Comparison of ENCODE assay signal across 8 cellular contexts in genomic region chr11:107457558-107458271, GRCh38. TPM values are rescaled to one million over a fixed set of nuclear protein-coding genes. Genes with fewer than 3 reads are reported as not detected.
DNase-seq lines count a peak whose midpoint lies in the region; ATAC-seq and TF ChIP-seq lines count a peak whose summit lies in the region.

TSS of gene CWF19L2 (minus strand) at chr11:107457825. CDS start at chr11:107457816, 9 bp downstream.

- intact Hi-C loops in natural killer cell (cut with micrococcal nuclease): loop anchor here (1.0 to 10.0 kb wide), 2 partner anchors 108 to 767 kb away; partner anchors contain the start of genes ALKBH8, ATM and NPAT

- POLR2A ChIA-PET in RWPE1 (lab: Yijun Ruan, JAX; ENCODE audit: low non-redundant PET): interaction anchor here (0.7 kb wide), 1 partner anchor 8 kb away, joined by 3 read pairs; no protein-coding TSS in a partner anchor

- H3K4me3 Mint-ChIP-seq in activated T-helper 17 cell treated with anti-CD3 and anti-CD28 coated beads, Interleukin-2, amount 50 U/mL, for 72 hours: peak within 1 kb of the TSS; percentile 91
- H3K4me3 Mint-ChIP-seq in natural killer cell: peak within 1 kb of the TSS; percentile 99

- peak within 1 kb of the TSS; percentile 95 for H3K27ac Mint-ChIP-seq in activated T-helper 17 cell treated with anti-CD3 and anti-CD28 coated beads, Interleukin-2, amount 50 U/mL, for 72 hours
- H3K27ac Mint-ChIP-seq in natural killer cell: peak within 1 kb of the TSS; percentile 91 to 95

- peaks cover 30% of the 10 kb centered on the region for H3K36me3 Mint-ChIP-seq in activated T-helper 17 cell treated with anti-CD3 and anti-CD28 coated beads, Interleukin-2, amount 50 U/mL, for 72 hours (ENCODE audit: low read depth)
- H3K36me3 Mint-ChIP-seq in natural killer cell: peaks cover 6% of the 10 kb centered on the region

- TF ChIP-seq CTCF in LNCaP clone FGC (IDR thresholded peaks at IDR 0.05; ENCODE audit: control insufficient read depth, extremely low read depth, insufficient read depth) (no peak), RWPE1 (conservative IDR thresholded peaks at IDR 0.05; ENCODE audit: low read depth) (no peak), natural killer cell (IDR thresholded peaks at IDR 0.05) (no peak)

- H3K27me3 Mint-ChIP-seq in activated T-helper 17 cell treated with anti-CD3 and anti-CD28 coated beads, Interleukin-2, amount 50 U/mL, for 72 hours: no peaks in the 10 kb centered on the region
- H3K27me3 Mint-ChIP-seq in natural killer cell (ENCODE audit: low read depth in 2 of 2): peaks cover 17 to 20% of the 10 kb centered on the region in 2 donors

- H3K4me1 Mint-ChIP-seq in activated T-helper 17 cell treated with anti-CD3 and anti-CD28 coated beads, Interleukin-2, amount 50 U/mL, for 72 hours: peaks cover 12% of the 10 kb centered on the region
- peaks cover 24 to 28% of the 10 kb centered on the region in 2 donors for H3K4me1 Mint-ChIP-seq in natural killer cell

- H3K4me3 ChIP-seq in LNCaP clone FGC (ENCODE audit: low read depth, low read length): peak within 1 kb of the TSS; percentile 68

- peak within 1 kb of the TSS; percentile 45 for H3K27ac ChIP-seq in RWPE1

- CTCF ChIA-PET in RWPE1 (lab: Yijun Ruan, JAX): interaction anchor here (0.6 to 0.7 kb wide), 2 partner anchors 392 to 520 kb away, joined by 3 read pairs; no protein-coding TSS in a partner anchor

- DNase-seq in Daoy (ENCODE audit: low read depth) (peak; percentile 91), GOT3 (lab: John Stamatoyannopoulos, UW) (peak; percentile 14), LNCaP clone FGC (ENCODE audit: low read depth) (peak; percentile 90), RWPE1 (ENCODE audit: low spot score) (peak; percentile 94), fibroblast of peridontal ligament (ENCODE audit: extremely low read depth) (peak; percentile 96), natural killer cell (peak; percentile 76)
- peak; percentile 89 for DNase-seq in stimulated activated naive CD4-positive, alpha-beta T cell treated with Interleukin-2 at 50 U/mL for 16 hours (lab: John Stamatoyannopoulos, UW)

- ATAC-seq in activated T-helper 17 cell treated with anti-CD3 and anti-CD28 coated beads, Interleukin-2, amount 50 U/mL, for 72 hours (replicated peaks): peak; percentile 96
- ATAC-seq in natural killer cell: peak; percentile 96 to 99 (median 97)

- H3K9me3 Mint-ChIP-seq in activated T-helper 17 cell treated with anti-CD3 and anti-CD28 coated beads, Interleukin-2, amount 50 U/mL, for 72 hours: no peaks in the 10 kb centered on the region
- no peaks in the 10 kb centered on the region for H3K9me3 Mint-ChIP-seq in natural killer cell

RNA-seq across cellular contexts. Expression of gene CWF19L2, which starts in this region (rescaled TPM):
- total RNA-seq in Daoy (2014; rRNA removed; shearing (Covaris generic)): 10.1 and 15.2 TPM in 2 replicates
- total RNA-seq in activated T-helper 17 cell treated with anti-CD3 and anti-CD28 coated beads, Interleukin-2, amount 50 U/mL, for 72 hours: 10 to 100 TPM; 14.3 to 15.1 TPM
- total RNA-seq in natural killer cell: 10 to 100 TPM; 25.8 to 34.8 (median 28.0) TPM

Comparison
In these comparisons a context has a peak if more than half of its experiments do, and no peak if none do; other contexts are left out.
1. Peak in every context shown above with its lines: DNase-seq, ATAC-seq, H3K4me3 ChIP-seq and H3K27ac ChIP-seq.
2. DNase-seq: peak in every context shown above with its lines; median percentile 96 in fibroblast of peridontal ligament; 94 in RWPE1; 91 in Daoy; 90 in LNCaP clone FGC; 89 in stimulated activated naive CD4-positive, alpha-beta T cell treated with Interleukin-2 at 50 U/mL for 16 hours; 76 in natural killer cell; 14 in GOT3.